Comparison of ENCODE assay signal across 8 cellular contexts in genomic region chr12:52139579-52140062, GRCh38. TPM values are rescaled to one million over a fixed set of nuclear protein-coding genes. Genes with fewer than 3 reads are reported as not detected.
A peak's percentile ranks its signal among the peaks of the same experiment; 100 is the strongest.
DNase-seq lines count a peak whose midpoint lies in the region; ATAC-seq, FAIRE-seq and TF ChIP-seq lines count a peak whose summit lies in the region.

No MANE protein-coding gene starts in this region.

- H3K27ac ChIP-seq in heart left ventricle (no peak overlapping the region), right atrium auricular region (no peak overlapping the region)

- no peaks in the 10 kb centered on the region for H3K36me3 Mint-ChIP-seq in activated T-cell treated with anti-CD3 and anti-CD28 coated beads, Interleukin-2, amount 50 U/mL, for 72 hours (ENCODE audit: insufficient read depth in 2 of 2)

- TF ChIP-seq POLR2A in heart left ventricle (IDR thresholded peaks at IDR 0.05), result no peak

- DNase-seq in heart left ventricle (peak in 1 of 5 donors; percentile 51), right atrium auricular region (ENCODE audit: low spot score) (no peak), NCI-H2029 (lab: John Stamatoyannopoulos, UW) (peak; percentile 37), iPS-NIHi11 (ENCODE audit: low spot score) (peak; percentile 94), urothelium cell line (ENCODE audit: low spot score) (peak; percentile 87), GDM1 (lab: John Stamatoyannopoulos, UW) (no peak)
- peak; percentile 40 to 48 for DNase-seq in activated T-cell treated with anti-CD3 and anti-CD28 coated beads, Interleukin-2, amount 50 U/mL, for 72 hours

- WGBS in heart left ventricle, 4 donors, result 28 to 53% (median 34%) methylated on average over 5 of the region's 5 CpGs

- ATAC-seq in heart left ventricle (peak in 2 of 4 donors; percentile 46 to 53), HG02759 (IDR thresholded peaks at IDR 0.05; ENCODE audit: unreplicated experiment) (no peak)
- peak; percentile 75 for ATAC-seq in activated T-cell treated with anti-CD3 and anti-CD28 coated beads, Interleukin-2, amount 50 U/mL, for 72 hours (replicated peaks in 1 of 2)

- FAIRE-seq in urothelium cell line (lab: Jason Lieb, UNC), result no peak

- H3K9me3 Mint-ChIP-seq in activated T-cell treated with anti-CD3 and anti-CD28 coated beads, Interleukin-2, amount 50 U/mL, for 72 hours, result no peaks in the 10 kb centered on the region

- no peaks in the 10 kb centered on the region for H3K27me3 ChIP-seq in heart left ventricle
- H3K27me3 ChIP-seq in right atrium auricular region, result no peaks in the 10 kb centered on the region

- H3K4me3 ChIP-seq in heart left ventricle, result no peak overlapping the region
- H3K4me3 ChIP-seq in right atrium auricular region, result no peak overlapping the region

- no peaks in the 10 kb centered on the region for H3K4me1 Mint-ChIP-seq in activated T-cell treated with anti-CD3 and anti-CD28 coated beads, Interleukin-2, amount 50 U/mL, for 72 hours (ENCODE audit: low read depth)

- H3K9me3 ChIP-seq in heart left ventricle (no peaks in the 10 kb centered on the region), right atrium auricular region (no peaks in the 10 kb centered on the region)

- no peak overlapping the region for H3K4me3 Mint-ChIP-seq in activated T-cell treated with anti-CD3 and anti-CD28 coated beads, Interleukin-2, amount 50 U/mL, for 72 hours

- no peaks in the 10 kb centered on the region for H3K27me3 Mint-ChIP-seq in activated T-cell treated with anti-CD3 and anti-CD28 coated beads, Interleukin-2, amount 50 U/mL, for 72 hours (ENCODE audit: low read depth)

- no peaks in the 10 kb centered on the region for H3K4me1 ChIP-seq in heart left ventricle
- no peaks in the 10 kb centered on the region for H3K4me1 ChIP-seq in right atrium auricular region

- TF ChIP-seq CTCF in heart left ventricle (IDR thresholded peaks at IDR 0.05) (peak; percentile 39 to 68 (median 50)), right atrium auricular region (IDR thresholded peaks at IDR 0.05) (peak in 1 of 2 donors; percentile 65)

- H3K36me3 ChIP-seq in heart left ventricle, result no peaks in the 10 kb centered on the region
- no peaks in the 10 kb centered on the region for H3K36me3 ChIP-seq in right atrium auricular region

- no peak overlapping the region for H3K27ac Mint-ChIP-seq in activated T-cell treated with anti-CD3 and anti-CD28 coated beads, Interleukin-2, amount 50 U/mL, for 72 hours

- intact Hi-C loops in heart left ventricle (cut with DNase I), result no loop called here

RNA-seq across cellular contexts. Expression of gene KRT80, which starts 52.2 kb away (rescaled TPM):
- total RNA-seq in heart left ventricle (1 to 10 TPM in 2 of 9 donors, under 1 TPM in 5, not detected in 2; 0.15 to 1.2 (median 0.24) TPM), right atrium auricular region (1 to 10 TPM in 1 of 2 donors, under 1 TPM in 1; 0.30 to 1.5 TPM)
- under 1 TPM; 0.08 to 0.72 TPM for polyA plus RNA-seq in heart left ventricle
- not detected for total RNA-seq in activated T-cell treated with anti-CD3 and anti-CD28 coated beads, Interleukin-2, amount 50 U/mL, for 72 hours

Comparison
In these comparisons a context has a peak if more than half of its experiments do, and no peak if none do; other contexts are left out.
1. DNase-seq: peak in NCI-H2029 (single experiment), activated T-cell treated with anti-CD3 and anti-CD28 coated beads, Interleukin-2, amount 50 U/mL, for 72 hours (2 of 2), iPS-NIHi11 (single experiment) and urothelium cell line (single experiment); none in right atrium auricular region (single experiment) and GDM1 (single experiment).